In the genomic region with DNA sequence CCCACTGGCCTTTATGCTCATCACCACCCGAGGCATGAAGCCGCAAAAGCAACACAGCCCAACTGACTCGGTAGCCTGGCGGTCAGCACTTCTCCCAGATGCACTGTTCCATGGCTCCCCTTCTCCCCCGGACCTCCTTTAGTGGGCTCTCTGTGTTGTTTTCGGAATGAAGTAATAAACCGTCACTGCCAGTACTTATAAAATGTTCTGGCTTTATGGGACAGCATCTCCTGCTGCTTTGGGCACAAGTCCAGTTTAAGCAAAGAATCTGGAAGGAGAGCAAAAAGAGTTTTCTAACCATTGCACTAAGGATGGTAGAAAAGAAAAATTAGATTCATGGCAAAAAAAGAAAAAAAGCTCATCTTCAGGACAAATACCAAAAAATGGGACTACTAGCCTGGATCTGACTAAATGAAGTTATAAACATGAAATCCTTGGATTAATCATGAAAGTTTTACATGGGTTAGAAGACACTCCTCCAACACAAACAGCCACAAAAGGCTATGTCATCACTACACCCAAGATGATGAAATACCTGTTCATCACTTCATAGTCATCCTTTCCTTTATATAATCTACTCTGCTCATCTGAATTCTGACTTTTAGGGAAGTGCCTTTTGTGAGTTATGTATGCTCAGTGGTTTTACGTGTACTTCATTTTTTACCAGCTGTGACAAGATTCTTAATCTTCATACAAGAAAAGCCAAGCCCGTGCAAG, we compare ENCODE assay signal across 9 cellular contexts.
A peak's percentile ranks its signal among the peaks of the same experiment; 100 is the strongest.
DNase-seq lines count a peak whose midpoint lies in the region; ATAC-seq and TF ChIP-seq lines count a peak whose summit lies in the region.
"Had no signal": no experiment of that assay in that cellular context is flagged by ENCODE, and none has a peak within 500 bp of the region (broad histone marks: within the 10 kb centered on the region; RNA-seq: fewer than 3 reads in every experiment).

No MANE protein-coding gene starts in this region.

- no peak overlapping the region for H3K27ac ChIP-seq in smooth muscle cell (ENCODE audit: low read depth)

- H3K4me3 ChIP-seq in NB4 (ENCODE audit: low read depth, low read length) = no peak overlapping the region
- H3K4me3 ChIP-seq in choroid plexus epithelial cell (ENCODE audit: low read depth, low read length) = peak overlapping the region; percentile 2
- H3K4me3 ChIP-seq in smooth muscle cell = no peak overlapping the region

- H3K36me3 Mint-ChIP-seq in osteocyte (ENCODE audit: unreplicated experiment) = no peaks in the 10 kb centered on the region

- peaks cover 7% of the 10 kb centered on the region for H3K4me1 ChIP-seq in smooth muscle cell (ENCODE audit: low read depth)

- no peak for TF ChIP-seq POLR2A in NB4 (IDR thresholded peaks at IDR 0.05; ENCODE audit: extremely low read depth, insufficient read length)

- no peak for ATAC-seq in HG03039 (IDR thresholded peaks at IDR 0.05; ENCODE audit: unreplicated experiment)

- no peaks in the 10 kb centered on the region for H3K36me3 ChIP-seq in smooth muscle cell (ENCODE audit: low read depth)

- peaks cover 9% of the 10 kb centered on the region for H3K27me3 Mint-ChIP-seq in osteocyte (ENCODE audit: unreplicated experiment)

- peaks cover 20% of the 10 kb centered on the region for H3K4me1 Mint-ChIP-seq in osteocyte (ENCODE audit: unreplicated experiment)

- H3K4me2 ChIP-seq in smooth muscle cell = no peak overlapping the region

- no peaks in the 10 kb centered on the region for H4K20me1 ChIP-seq in smooth muscle cell (ENCODE audit: low read depth)

- no peaks in the 10 kb centered on the region for H3K27me3 ChIP-seq in smooth muscle cell (ENCODE audit: low read depth)

- TF ChIP-seq CTCF in NB4 (IDR thresholded peaks at IDR 0.05; ENCODE audit: low read depth, low read length) = no peak
- no peak for TF ChIP-seq CTCF in choroid plexus epithelial cell (conservative IDR thresholded peaks at IDR 0.05; ENCODE audit: low read depth, low read length)
- no peak for TF ChIP-seq CTCF in osteocyte (IDR thresholded peaks at IDR 0.05)
- TF ChIP-seq CTCF in smooth muscle cell (IDR thresholded peaks at IDR 0.05; ENCODE audit: borderline replicate concordance, insufficient read depth, poor library complexity, severe bottlenecking) = no peak

- peak overlapping the region; percentile 53 for H3K27ac Mint-ChIP-seq in osteocyte (ENCODE audit: unreplicated experiment)

- H3K79me2 ChIP-seq in smooth muscle cell (ENCODE audit: low read depth) = no peaks in the 10 kb centered on the region

- DNase-seq in ELR (ENCODE audit: low read depth) (peak; percentile 43), NB4 (ENCODE audit: low read depth) (peak; percentile 78), choroid plexus epithelial cell (ENCODE audit: low read depth) (peak; percentile 76), osteocyte (ENCODE audit: extremely low spot score, unreplicated experiment) (no peak), H4 (ENCODE audit: low spot score) (no peak), smooth muscle cell (lab: John Stamatoyannopoulos, UW; ENCODE audit: unreplicated experiment) (no peak)
- DNase-seq in stimulated activated naive CD4-positive, alpha-beta T cell treated with Interleukin-2 at 50 U/mL for 16 hours (lab: John Stamatoyannopoulos, UW) = no peak
- DNase-seq: stimulated activated CD4-positive, alpha-beta T cell treated with anti-CD3 and anti-CD28 coated beads, Interleukin-4, amount 100 ng/mL, for 4 hours had no signal

- no peak overlapping the region for H2AFZ ChIP-seq in smooth muscle cell (ENCODE audit: low read depth)

- no peaks in the 10 kb centered on the region for H3F3A ChIP-seq in smooth muscle cell (ENCODE audit: low read depth)

- no peak overlapping the region for H3K4me3 Mint-ChIP-seq in osteocyte (ENCODE audit: unreplicated experiment)

- H3K9ac ChIP-seq in smooth muscle cell (ENCODE audit: low read depth) = no peak overlapping the region

- no peaks in the 10 kb centered on the region for H3K9me3 Mint-ChIP-seq in osteocyte (ENCODE audit: unreplicated experiment)

- WGBS in smooth muscle cell (ENCODE audit: low lambda C conversion rate) = 84% methylated on average over 9 of the region's 9 CpGs

- no peaks in the 10 kb centered on the region for H3K9me3 ChIP-seq in smooth muscle cell (replicated peaks; ENCODE audit: low read depth)

Comparison
In these comparisons a context has a peak if more than half of its experiments do, and no peak if none do; other contexts are left out.
1. DNase-seq: peak in ELR (single experiment), NB4 (single experiment) and choroid plexus epithelial cell (single experiment); none in osteocyte (single experiment), H4 (single experiment), smooth muscle cell (single experiment) and stimulated activated naive CD4-positive, alpha-beta T cell treated with Interleukin-2 at 50 U/mL for 16 hours (single experiment).